ENCODE assay signal across 32 cellular contexts in genomic region chr21:16437586-16437985, GRCh38.
"Had no signal": no experiment of that assay in that cellular context is flagged by ENCODE, and none has a peak within 500 bp of the region (broad histone marks: within the 10 kb centered on the region; RNA-seq: fewer than 3 reads in every experiment).

No MANE protein-coding gene starts in this region.

- H3K4me1 Mint-ChIP-seq: activated CD4-positive, alpha-beta T cell treated with anti-CD3 and anti-CD28 coated beads for 36 hours; activated CD4-positive, alpha-beta T cell treated with anti-CD3 and anti-CD28 coated beads, Interleukin-2, amount 10 ng/mL, durations not matched to agents 24 days and 14 days; activated CD8-positive, alpha-beta memory T cell treated with anti-CD3 and anti-CD28 coated beads, Interleukin-2, amount 10 ng/mL, durations not matched to agents 7 days and 5 days; activated naive CD4-positive, alpha-beta T cell treated with anti-CD3 and anti-CD28 coated beads, Interleukin-2, amount 50 U/mL, for 24 hours; activated naive CD8-positive, alpha-beta T cell treated with anti-CD3 and anti-CD28 coated beads for 36 hours; activated naive CD8-positive, alpha-beta T cell treated with anti-CD3 and anti-CD28 coated beads, Interleukin-2, amount 50 U/mL, for 24 hours; endodermal cell; T-cell had no signal

- H3K27me3 Mint-ChIP-seq: activated CD4-positive, alpha-beta memory T cell treated with anti-CD3 and anti-CD28 coated beads for 36 hours; activated CD4-positive, alpha-beta T cell treated with anti-CD3 and anti-CD28 coated beads for 36 hours; activated CD4-positive, alpha-beta T cell treated with anti-CD3 and anti-CD28 coated beads, Interleukin-2, amount 10 ng/mL, durations not matched to agents 24 days and 14 days; activated CD8-positive, alpha-beta memory T cell treated with anti-CD3 and anti-CD28 coated beads, Interleukin-2, amount 10 ng/mL, durations not matched to agents 7 days and 5 days; activated naive CD4-positive, alpha-beta T cell treated with anti-CD3 and anti-CD28 coated beads, Interleukin-2, amount 50 U/mL, for 24 hours; activated naive CD8-positive, alpha-beta T cell treated with anti-CD3 and anti-CD28 coated beads for 36 hours; activated naive CD8-positive, alpha-beta T cell treated with anti-CD3 and anti-CD28 coated beads, Interleukin-2, amount 50 U/mL, for 24 hours; T-cell had no signal

- H3K36me3 Mint-ChIP-seq: activated CD4-positive, alpha-beta memory T cell treated with anti-CD3 and anti-CD28 coated beads for 36 hours; activated CD8-positive, alpha-beta memory T cell treated with anti-CD3 and anti-CD28 coated beads, Interleukin-2, amount 10 ng/mL, durations not matched to agents 7 days and 5 days; activated naive CD4-positive, alpha-beta T cell treated with anti-CD3 and anti-CD28 coated beads, Interleukin-2, amount 50 U/mL, for 24 hours; activated naive CD8-positive, alpha-beta T cell treated with anti-CD3 and anti-CD28 coated beads for 36 hours; T-cell had no signal

- H3K9me3 Mint-ChIP-seq: activated CD4-positive, alpha-beta memory T cell treated with anti-CD3 and anti-CD28 coated beads for 36 hours; activated CD4-positive, alpha-beta T cell treated with anti-CD3 and anti-CD28 coated beads, Interleukin-2, amount 10 ng/mL, durations not matched to agents 24 days and 14 days; activated naive CD4-positive, alpha-beta T cell treated with anti-CD3 and anti-CD28 coated beads, Interleukin-2, amount 50 U/mL, for 24 hours; activated naive CD8-positive, alpha-beta T cell treated with anti-CD3 and anti-CD28 coated beads for 36 hours; activated naive CD8-positive, alpha-beta T cell treated with anti-CD3 and anti-CD28 coated beads, Interleukin-2, amount 50 U/mL, for 24 hours; activated T-helper 1 cell treated with anti-CD3 and anti-CD28 coated beads, Interleukin-12 subunit alpha, Interleukin-12 subunit beta, Interleukin-2, Interleukin-4 antibody, amounts not matched to agents 30 ng/mL and 10 ng/mL and 1 ng/mL, durations not matched to agents 14 hours and 24 hours and 36 hours; activated T-helper 2 cell treated with anti-CD3 and anti-CD28 coated beads, Interferon-gamma antibody, Interleukin-2, Interleukin-4, amounts not matched to agents 10 μg/mL and 5 μg/mL and 100 μg/mL, durations not matched to agents 14 hours and 24 hours and 36 hours; endodermal cell; T-helper 1 cell treated with Interleukin-12 subunit alpha and Interleukin-12 subunit beta and Interleukin-4 antibody, amounts not matched to agents 30 μg/mL and 1 μg/mL, for 36 hours had no signal

- DNase-seq: activated CD4-positive, alpha-beta memory T cell treated with anti-CD3 and anti-CD28 coated beads for 36 hours; activated CD4-positive, alpha-beta T cell treated with anti-CD3 and anti-CD28 coated beads for 36 hours; activated CD4-positive, alpha-beta T cell treated with anti-CD3 and anti-CD28 coated beads, Interleukin-2, amount 10 ng/mL, durations not matched to agents 24 days and 14 days; activated CD4-positive, CD25-positive, alpha-beta regulatory T cell; activated CD4-positive, CD25-positive, alpha-beta regulatory T cell treated with anti-CD3 and anti-CD28 coated beads, Interleukin-2, amount 50 U/mL, for 72 hours; activated CD8-positive, alpha-beta memory T cell treated with anti-CD3 and anti-CD28 coated beads, Interleukin-2, amount 10 ng/mL, durations not matched to agents 7 days and 5 days; activated CD8-positive, alpha-beta memory T cell treated with anti-CD3 and anti-CD28 coated beads, Interleukin-2, amount 50 U/mL, for 4 hours; activated CD8-positive, alpha-beta T cell treated with anti-CD3 and anti-CD28 coated beads, Interleukin-2, amount 10 ng/mL, durations not matched to agents 7 days and 5 days; activated effector memory CD4-positive, alpha-beta T cell treated with anti-CD3 and anti-CD28 coated beads, Interleukin-2, amount 50 U/mL, for 16 hours; activated naive CD4-positive, alpha-beta T cell treated with anti-CD3 and anti-CD28 coated beads for 36 hours; activated naive CD8-positive, alpha-beta T cell treated with anti-CD3 and anti-CD28 coated beads for 36 hours; activated naive CD8-positive, alpha-beta T cell treated with anti-CD3 and anti-CD28 coated beads, Interleukin-2, amount 50 U/mL, for 24 hours; activated T-cell treated with anti-CD3 and anti-CD28 coated beads, Interleukin-2, amount 50 U/mL, for 1 hour; activated T-cell treated with anti-CD3 and anti-CD28 coated beads, Interleukin-2, amount 50 U/mL, for 48 hours; adrenal gland; amygdala; aorta; body of pancreas; caudate nucleus; cortex of kidney; effector memory CD4-positive, alpha-beta T cell; endodermal cell; esophagus squamous epithelium; foreskin melanocyte; heart right ventricle; SW 1271; T-cell had no signal

- H3K27ac Mint-ChIP-seq: activated CD4-positive, alpha-beta memory T cell treated with anti-CD3 and anti-CD28 coated beads for 36 hours; activated CD4-positive, alpha-beta T cell treated with anti-CD3 and anti-CD28 coated beads for 36 hours; activated CD4-positive, alpha-beta T cell treated with anti-CD3 and anti-CD28 coated beads, Interleukin-2, amount 10 ng/mL, durations not matched to agents 24 days and 14 days; activated CD8-positive, alpha-beta memory T cell treated with anti-CD3 and anti-CD28 coated beads, Interleukin-2, amount 10 ng/mL, durations not matched to agents 7 days and 5 days; activated CD8-positive, alpha-beta T cell treated with anti-CD3 and anti-CD28 coated beads, Interleukin-2, amount 10 ng/mL, durations not matched to agents 7 days and 5 days; activated naive CD4-positive, alpha-beta T cell treated with anti-CD3 and anti-CD28 coated beads for 36 hours; activated naive CD4-positive, alpha-beta T cell treated with anti-CD3 and anti-CD28 coated beads, Interleukin-2, amount 50 U/mL, for 24 hours; activated naive CD8-positive, alpha-beta T cell treated with anti-CD3 and anti-CD28 coated beads for 36 hours; activated naive CD8-positive, alpha-beta T cell treated with anti-CD3 and anti-CD28 coated beads, Interleukin-2, amount 50 U/mL, for 24 hours; activated T-helper 1 cell treated with anti-CD3 and anti-CD28 coated beads, Interleukin-12 subunit alpha, Interleukin-12 subunit beta, Interleukin-2, Interleukin-4 antibody, amounts not matched to agents 30 ng/mL and 10 ng/mL and 1 ng/mL, durations not matched to agents 14 hours and 24 hours and 36 hours; activated T-helper 2 cell treated with anti-CD3 and anti-CD28 coated beads, Interferon-gamma antibody, Interleukin-2, Interleukin-4, amounts not matched to agents 10 μg/mL and 5 μg/mL and 100 μg/mL, durations not matched to agents 14 hours and 24 hours and 36 hours; endodermal cell; T-cell; T-helper 1 cell treated with Interleukin-12 subunit alpha and Interleukin-12 subunit beta and Interleukin-4 antibody, amounts not matched to agents 30 μg/mL and 1 μg/mL, for 36 hours had no signal

- ATAC-seq: activated CD4-positive, alpha-beta T cell treated with anti-CD3 and anti-CD28 coated beads for 36 hours; activated CD8-positive, alpha-beta memory T cell treated with anti-CD3 and anti-CD28 coated beads, Interleukin-2, amount 10 ng/mL, durations not matched to agents 7 days and 5 days; activated CD8-positive, alpha-beta T cell treated with anti-CD3 and anti-CD28 coated beads, Interleukin-2, amount 10 ng/mL, durations not matched to agents 7 days and 5 days; activated naive CD8-positive, alpha-beta T cell treated with anti-CD3 and anti-CD28 coated beads, Interleukin-2, amount 50 U/mL, for 24 hours; body of pancreas; gastroesophageal sphincter; heart right ventricle; T-cell had no signal

- H3K4me3 Mint-ChIP-seq: activated CD4-positive, alpha-beta memory T cell treated with anti-CD3 and anti-CD28 coated beads for 36 hours; activated CD4-positive, alpha-beta T cell treated with anti-CD3 and anti-CD28 coated beads for 36 hours; activated CD4-positive, alpha-beta T cell treated with anti-CD3 and anti-CD28 coated beads, Interleukin-2, amount 10 ng/mL, durations not matched to agents 24 days and 14 days; activated CD8-positive, alpha-beta memory T cell treated with anti-CD3 and anti-CD28 coated beads, Interleukin-2, amount 10 ng/mL, durations not matched to agents 7 days and 5 days; activated CD8-positive, alpha-beta T cell treated with anti-CD3 and anti-CD28 coated beads, Interleukin-2, amount 10 ng/mL, durations not matched to agents 7 days and 5 days; activated naive CD4-positive, alpha-beta T cell treated with anti-CD3 and anti-CD28 coated beads for 36 hours; activated naive CD4-positive, alpha-beta T cell treated with anti-CD3 and anti-CD28 coated beads, Interleukin-2, amount 50 U/mL, for 24 hours; activated naive CD8-positive, alpha-beta T cell treated with anti-CD3 and anti-CD28 coated beads for 36 hours; activated naive CD8-positive, alpha-beta T cell treated with anti-CD3 and anti-CD28 coated beads, Interleukin-2, amount 50 U/mL, for 24 hours; activated T-helper 1 cell treated with anti-CD3 and anti-CD28 coated beads, Interleukin-12 subunit alpha, Interleukin-12 subunit beta, Interleukin-2, Interleukin-4 antibody, amounts not matched to agents 30 ng/mL and 10 ng/mL and 1 ng/mL, durations not matched to agents 14 hours and 24 hours and 36 hours; endodermal cell; T-cell; T-helper 1 cell treated with Interleukin-12 subunit alpha and Interleukin-12 subunit beta and Interleukin-4 antibody, amounts not matched to agents 30 μg/mL and 1 μg/mL, for 36 hours had no signal
